25 cellular contexts compared by ENCODE assay signal in genomic region chr6:69155467-69155866, GRCh38.
DNase-seq lines count a peak whose midpoint lies in the region; TF ChIP-seq lines count a peak whose summit lies in the region.
"Had no signal": no experiment of that assay in that cellular context is flagged by ENCODE, and none has a peak within 500 bp of the region (broad histone marks: within the 10 kb centered on the region; RNA-seq: fewer than 3 reads in every experiment).

No MANE protein-coding gene starts in this region.

- DNase-seq in EH (ENCODE audit: low read depth) (peak; percentile 7), chondrocyte (ENCODE audit: low spot score) (no peak), osteocyte (ENCODE audit: extremely low spot score, unreplicated experiment) (no peak), T-helper 9 cell (no peak), NCI-H345 treated with DMSO at 0.1 percent for 48 hours (lab: John Stamatoyannopoulos, UW; ENCODE audit: unreplicated experiment) (no peak)
- DNase-seq in activated T-helper 1 cell treated with anti-CD3 and anti-CD28 coated beads, Interleukin-12 subunit alpha, Interleukin-12 subunit beta, Interleukin-2, Interleukin-4 antibody, amounts not matched to agents 30 ng/mL and 10 ng/mL and 1 ng/mL, durations not matched to agents 14 hours and 24 hours and 36 hours (ENCODE audit: low spot score) = no peak
- DNase-seq: activated CD4-positive, alpha-beta T cell treated with anti-CD3 and anti-CD28 coated beads, Interleukin-2, amount 10 ng/mL, durations not matched to agents 7 days and 5 days; activated T-cell treated with anti-CD3 and anti-CD28 coated beads, Interleukin-2, amount 50 U/mL, for 24 hours; body of pancreas; CD4-positive, alpha-beta T cell; cerebellar nuclear complex; GDM1; glutamatergic neuron; lower lobe of right lung; natural killer cell; NCI-H1048; NCI-H2029; NCI-H748 treated with DMSO at 0.1 percent for 48 hours; ovary; retina; stimulated activated CD4-positive, alpha-beta T cell treated with anti-CD3 and anti-CD28 coated beads, Interleukin-2, amount 100 ng/mL, for 24 hours; T1000; upper lobe of left lung had no signal

- H3K36me3 Mint-ChIP-seq in chondrocyte (ENCODE audit: low read depth) (no peaks in the 10 kb centered on the region), osteocyte (ENCODE audit: unreplicated experiment) (no peaks in the 10 kb centered on the region)
- no peaks in the 10 kb centered on the region for H3K36me3 Mint-ChIP-seq in activated T-helper 1 cell treated with anti-CD3 and anti-CD28 coated beads, Interleukin-12 subunit alpha, Interleukin-12 subunit beta, Interleukin-2, Interleukin-4 antibody, amounts not matched to agents 30 ng/mL and 10 ng/mL and 1 ng/mL, durations not matched to agents 14 hours and 24 hours and 36 hours (ENCODE audit: low read depth)
- H3K36me3 Mint-ChIP-seq: natural killer cell, WTC11 had no signal

- TF ChIP-seq RAD21 in Ishikawa (IDR thresholded peaks at IDR 0.05; ENCODE audit: low read depth) = peak; percentile 49

- intact Hi-C loops in activated T-helper 1 cell treated with anti-CD3 and anti-CD28 coated beads, Interleukin-12 subunit alpha, Interleukin-12 subunit beta, Interleukin-2, Interleukin-4 antibody, amounts not matched to agents 30 ng/mL and 10 ng/mL and 1 ng/mL, durations not matched to agents 14 hours and 24 hours and 36 hours (cut with micrococcal nuclease) = no loop called here

- no peaks in the 10 kb centered on the region for H3K4me1 Mint-ChIP-seq in chondrocyte (ENCODE audit: low read depth)
- no peaks in the 10 kb centered on the region for H3K4me1 Mint-ChIP-seq in osteocyte (ENCODE audit: unreplicated experiment)
- H3K4me1 Mint-ChIP-seq in activated T-helper 1 cell treated with anti-CD3 and anti-CD28 coated beads, Interleukin-12 subunit alpha, Interleukin-12 subunit beta, Interleukin-2, Interleukin-4 antibody, amounts not matched to agents 30 ng/mL and 10 ng/mL and 1 ng/mL, durations not matched to agents 14 hours and 24 hours and 36 hours (ENCODE audit: low read depth) = no peaks in the 10 kb centered on the region
- H3K4me1 Mint-ChIP-seq: activated CD4-positive, alpha-beta T cell treated with anti-CD3 and anti-CD28 coated beads, Interleukin-2, amount 10 ng/mL, durations not matched to agents 7 days and 5 days; natural killer cell had no signal

- TF ChIP-seq EP300 in Ishikawa (IDR thresholded peaks at IDR 0.05; ENCODE audit: borderline replicate concordance) = no peak

- H3K27me3 Mint-ChIP-seq in chondrocyte (ENCODE audit: low read depth) (no peaks in the 10 kb centered on the region), osteocyte (ENCODE audit: unreplicated experiment) (no peaks in the 10 kb centered on the region)
- H3K27me3 Mint-ChIP-seq in activated T-helper 1 cell treated with anti-CD3 and anti-CD28 coated beads, Interleukin-12 subunit alpha, Interleukin-12 subunit beta, Interleukin-2, Interleukin-4 antibody, amounts not matched to agents 30 ng/mL and 10 ng/mL and 1 ng/mL, durations not matched to agents 14 hours and 24 hours and 36 hours (ENCODE audit: insufficient read depth) = no peaks in the 10 kb centered on the region
- H3K27me3 Mint-ChIP-seq: activated CD4-positive, alpha-beta T cell treated with anti-CD3 and anti-CD28 coated beads, Interleukin-2, amount 10 ng/mL, durations not matched to agents 7 days and 5 days; activated T-cell treated with anti-CD3 and anti-CD28 coated beads, Interleukin-2, amount 50 U/mL, for 24 hours; CD4-positive, alpha-beta T cell had no signal

- peak; percentile 55 for TF ChIP-seq CTCF in chondrocyte (IDR thresholded peaks at IDR 0.05)
- TF ChIP-seq CTCF in osteocyte (IDR thresholded peaks at IDR 0.05) = peak; percentile 24

- H3K9me3 Mint-ChIP-seq in chondrocyte (ENCODE audit: low read depth) = no peaks in the 10 kb centered on the region
- no peaks in the 10 kb centered on the region for H3K9me3 Mint-ChIP-seq in osteocyte (ENCODE audit: unreplicated experiment)
- no peaks in the 10 kb centered on the region for H3K9me3 Mint-ChIP-seq in activated T-helper 1 cell treated with anti-CD3 and anti-CD28 coated beads, Interleukin-12 subunit alpha, Interleukin-12 subunit beta, Interleukin-2, Interleukin-4 antibody, amounts not matched to agents 30 ng/mL and 10 ng/mL and 1 ng/mL, durations not matched to agents 14 hours and 24 hours and 36 hours
- H3K9me3 Mint-ChIP-seq: activated CD4-positive, alpha-beta T cell treated with anti-CD3 and anti-CD28 coated beads, Interleukin-2, amount 10 ng/mL, durations not matched to agents 7 days and 5 days; activated T-cell treated with anti-CD3 and anti-CD28 coated beads, Interleukin-2, amount 50 U/mL, for 24 hours; WTC11 had no signal

- H3K4me3 Mint-ChIP-seq in chondrocyte (ENCODE audit: unreplicated experiment) (no peak overlapping the region), osteocyte (ENCODE audit: unreplicated experiment) (no peak overlapping the region)
- H3K4me3 Mint-ChIP-seq in activated T-helper 1 cell treated with anti-CD3 and anti-CD28 coated beads, Interleukin-12 subunit alpha, Interleukin-12 subunit beta, Interleukin-2, Interleukin-4 antibody, amounts not matched to agents 30 ng/mL and 10 ng/mL and 1 ng/mL, durations not matched to agents 14 hours and 24 hours and 36 hours = no peak overlapping the region
- H3K4me3 Mint-ChIP-seq: activated CD4-positive, alpha-beta T cell treated with anti-CD3 and anti-CD28 coated beads, Interleukin-2, amount 10 ng/mL, durations not matched to agents 7 days and 5 days; activated T-cell treated with anti-CD3 and anti-CD28 coated beads, Interleukin-2, amount 50 U/mL, for 24 hours; CD4-positive, alpha-beta T cell; natural killer cell; WTC11 had no signal

- no peak overlapping the region for H3K27ac Mint-ChIP-seq in chondrocyte (ENCODE audit: unreplicated experiment)
- H3K27ac Mint-ChIP-seq in osteocyte (ENCODE audit: unreplicated experiment) = no peak overlapping the region
- H3K27ac Mint-ChIP-seq in activated T-helper 1 cell treated with anti-CD3 and anti-CD28 coated beads, Interleukin-12 subunit alpha, Interleukin-12 subunit beta, Interleukin-2, Interleukin-4 antibody, amounts not matched to agents 30 ng/mL and 10 ng/mL and 1 ng/mL, durations not matched to agents 14 hours and 24 hours and 36 hours = no peak overlapping the region
- H3K27ac Mint-ChIP-seq: activated CD4-positive, alpha-beta T cell treated with anti-CD3 and anti-CD28 coated beads, Interleukin-2, amount 10 ng/mL, durations not matched to agents 7 days and 5 days; activated T-cell treated with anti-CD3 and anti-CD28 coated beads, Interleukin-2, amount 50 U/mL, for 24 hours; CD4-positive, alpha-beta T cell; natural killer cell; WTC11 had no signal

TF ChIP-seq in Ishikawa, 13 proteins besides CTCF, POLR2A, EP300 and RAD21:
- no peak for TF ChIP-seq CREB1 (IDR thresholded peaks at IDR 0.05; ENCODE audit: low read depth)
- no peak for TF ChIP-seq EGR1 (IDR thresholded peaks at IDR 0.05)
- no peak for TF ChIP-seq ZBTB7A (IDR thresholded peaks at IDR 0.05; ENCODE audit: low read depth)
- no peak for TF ChIP-seq YY1 (IDR thresholded peaks at IDR 0.05; ENCODE audit: low read depth)
- TF ChIP-seq TCF12 (IDR thresholded peaks at IDR 0.05; ENCODE audit: low read depth) = no peak
- no peak for TF ChIP-seq TAF1 (IDR thresholded peaks at IDR 0.05; ENCODE audit: low read depth)
- no peak for TF ChIP-seq TEAD4 (IDR thresholded peaks at IDR 0.05)
